8 cellular contexts compared by ENCODE assay signal in genomic region chr20:58388028-58388601, GRCh38. TPM values are rescaled to one million over a fixed set of nuclear protein-coding genes. Genes with fewer than 3 reads are reported as not detected.
A peak's percentile ranks its signal among the peaks of the same experiment; 100 is the strongest.
DNase-seq lines count a peak whose midpoint lies in the region; ATAC-seq and TF ChIP-seq lines count a peak whose summit lies in the region.

No MANE protein-coding gene starts in this region.

- ATAC-seq in WTC11 (no peak), right lobe of liver (no peak), thoracic aorta (ENCODE audit: insufficient number of reproducible peaks, low FRiP score, low read depth) (no peak), HG03460 (IDR thresholded peaks at IDR 0.05; ENCODE audit: unreplicated experiment) (no peak), body of pancreas (no peak)

- H3K27me3 ChIP-seq in right lobe of liver (no peaks in the 10 kb centered on the region), thoracic aorta (replicated peaks; ENCODE audit: insufficient read depth) (no peaks in the 10 kb centered on the region), body of pancreas (no peaks in the 10 kb centered on the region)

- H3K36me3 Mint-ChIP-seq in activated T-cell treated with anti-CD3 and anti-CD28 coated beads, Interleukin-2, amount 50 U/mL, for 24 hours (ENCODE audit: low read depth), result peaks cover 35% of the 10 kb centered on the region
- peaks cover 13% of the 10 kb centered on the region for H3K36me3 Mint-ChIP-seq in WTC11

- no peaks in the 10 kb centered on the region for H3K9me3 Mint-ChIP-seq in activated T-cell treated with anti-CD3 and anti-CD28 coated beads, Interleukin-2, amount 50 U/mL, for 24 hours
- peaks cover under 1% of the 10 kb centered on the region; the same call in 1 of the 2 replicates for H3K9me3 Mint-ChIP-seq in WTC11

- peak overlapping the region in 2 of 3 donors; percentile 63 to 93 for H3K27ac ChIP-seq in right lobe of liver
- no peak overlapping the region for H3K27ac ChIP-seq in thoracic aorta
- H3K27ac ChIP-seq in body of pancreas, result peak overlapping the region in 2 of 4 donors; percentile 84 to 96

- peak overlapping the region; percentile 82 to 96 (median 88) for H3K4me3 ChIP-seq in right lobe of liver
- peak overlapping the region; percentile 87 for H3K4me3 ChIP-seq in thoracic aorta
- no peak overlapping the region for H3K4me3 ChIP-seq in body of pancreas

- H3K27ac Mint-ChIP-seq in activated T-cell treated with anti-CD3 and anti-CD28 coated beads, Interleukin-2, amount 50 U/mL, for 24 hours, result no peak overlapping the region
- H3K27ac Mint-ChIP-seq in WTC11, result no peak overlapping the region

- H3K27me3 Mint-ChIP-seq in activated T-cell treated with anti-CD3 and anti-CD28 coated beads, Interleukin-2, amount 50 U/mL, for 24 hours, result peaks cover 3% of the 10 kb centered on the region
- peaks cover 6% of the 10 kb centered on the region for H3K27me3 Mint-ChIP-seq in WTC11 (ENCODE audit: low read depth)

- peaks cover 37% of the 10 kb centered on the region for H3K4me1 Mint-ChIP-seq in activated T-cell treated with anti-CD3 and anti-CD28 coated beads, Interleukin-2, amount 50 U/mL, for 24 hours (ENCODE audit: low read depth)
- H3K4me1 Mint-ChIP-seq in WTC11, result peaks cover 24% of the 10 kb centered on the region

- POLR2A ChIA-PET in WTC11 (lab: Charles Lee), result interaction anchor here (0.7 to 1.5 kb wide), 6 partner anchors 11 to 52 kb away, joined by 3 to 9 read pairs (median 4); no protein-coding TSS in a partner anchor

- CTCF ChIA-PET in WTC11 (lab: Charles Lee), result interaction anchor here (1.2 kb wide), 1 partner anchor 16 kb away, joined by 4 read pairs; no protein-coding TSS in a partner anchor

- H3K9me3 ChIP-seq in right lobe of liver, result no peaks in the 10 kb centered on the region
- no peaks in the 10 kb centered on the region for H3K9me3 ChIP-seq in thoracic aorta
- H3K9me3 ChIP-seq in body of pancreas, result no peaks in the 10 kb centered on the region

- TF ChIP-seq POLR2A in right lobe of liver (IDR thresholded peaks at IDR 0.05) (no peak), body of pancreas (IDR thresholded peaks at IDR 0.05) (no peak)

- WGBS in right lobe of liver (ENCODE audit: insufficient coverage, low coverage, low lambda C conversion rate, missing lambda C conversion rate), result 57% methylated on average over 4 of the region's 4 CpGs
- 54 to 55% methylated on average over 4 of the region's 4 CpGs for WGBS in body of pancreas, 2 donors

- H3K36me3 ChIP-seq in right lobe of liver (no peaks in the 10 kb centered on the region), thoracic aorta (no peaks in the 10 kb centered on the region), body of pancreas (replicated peaks in 1 of 2; ENCODE audit: insufficient read depth in 1 of 2, low read depth in 2 of 2) (no peaks in the 10 kb centered on the region)

- peak overlapping the region; percentile 31 for H3K4me3 Mint-ChIP-seq in activated T-cell treated with anti-CD3 and anti-CD28 coated beads, Interleukin-2, amount 50 U/mL, for 24 hours
- H3K4me3 Mint-ChIP-seq in WTC11, result peak overlapping the region; percentile 14; the same call in 1 of the 2 replicates

- H3K4me1 ChIP-seq in right lobe of liver (peaks cover 0 to 13% (median 5%) of the 10 kb centered on the region in 4 donors), thoracic aorta (ENCODE audit: control insufficient read depth in 1 of 2, low read depth in 2 of 2) (peaks cover 8 to 29% of the 10 kb centered on the region in 2 donors), body of pancreas (peaks cover 33% of the 10 kb centered on the region)

- DNase-seq in activated T-cell treated with anti-CD3 and anti-CD28 coated beads, Interleukin-2, amount 50 U/mL, for 24 hours, result no peak
- no peak for DNase-seq in activated T-cell treated with anti-CD3 and anti-CD28 coated beads, Interleukin-2, amount 50 U/mL, for 48 hours
- DNase-seq in WTC11 (ENCODE audit: low spot score) (no peak), right lobe of liver (no peak), thoracic aorta (ENCODE audit: low spot score) (no peak), body of pancreas (no peak), posterior cingulate gyrus (no peak)

- intact Hi-C loops in right lobe of liver (cut with DNase I) (no loop called here), body of pancreas (cut with DNase I) (no loop called here), posterior cingulate gyrus (cut with DNase I) (loop anchor here (5.0 to 10.0 kb wide), 2 partner anchors 81 to 267 kb away; partner anchors contain the start of genes RAB22A and STX16)

- TF ChIP-seq CTCF in WTC11 (IDR thresholded peaks at IDR 0.05) (no peak), right lobe of liver (IDR thresholded peaks at IDR 0.05) (no peak), thoracic aorta (IDR thresholded peaks at IDR 0.05) (no peak), body of pancreas (IDR thresholded peaks at IDR 0.05) (no peak)

TF ChIP-seq in WTC11, 78 proteins besides CTCF, POLR2A, EP300 and RAD21:
- TF ChIP-seq ZNF317 (CRISPR knock-in tag; IDR thresholded peaks at IDR 0.05; ENCODE audit: borderline replicate concordance, low read depth) (no peak), STAT6 (CRISPR knock-in tag; conservative IDR thresholded peaks at IDR 0.05; ENCODE audit: low read depth) (no peak), TEAD1 (CRISPR knock-in tag; IDR thresholded peaks at IDR 0.05) (no peak), ZNF219 (CRISPR knock-in tag; IDR thresholded peaks at IDR 0.05; ENCODE audit: borderline replicate concordance) (no peak), SMAD3 (CRISPR knock-in tag; IDR thresholded peaks at IDR 0.05; ENCODE audit: borderline replicate concordance) (no peak), ZBTB21 (CRISPR knock-in tag; IDR thresholded peaks at IDR 0.05; ENCODE audit: borderline replicate concordance) (no peak)

RNA-seq across cellular contexts. Expression of gene VAPB, which starts 0.9 kb away (rescaled TPM):
- total RNA-seq in WTC11 (2021) (46.6 to 55.8 TPM (median 54.8 TPM) in 3 replicates), right lobe of liver (10 to 100 TPM; 17.5 to 42.9 (median 31.4) TPM), thoracic aorta (10 to 100 TPM; 21.5 to 32.8 TPM), body of pancreas (10 to 100 TPM; 10.5 to 11.9 TPM)

Comparison
In these comparisons a context has a peak if more than half of its experiments do, and no peak if none do; other contexts are left out.
1. H3K27ac ChIP-seq: peak in right lobe of liver (2 of 3); none in thoracic aorta (0 of 2).
2. H3K4me3 ChIP-seq: peak in right lobe of liver (3 of 3) and thoracic aorta (single experiment); none in body of pancreas (0 of 2).